1 cellular context compared by ENCODE assay signal in genomic region chr16:47779201-47780016, GRCh38.
TF ChIP-seq lines count a peak whose summit lies in the region.

No MANE protein-coding gene starts in this region.

TF ChIP-seq in IMR-90, 13 proteins besides CTCF, POLR2A, EP300 and RAD21 (continued from another document):
- TF ChIP-seq, protein P1, sequence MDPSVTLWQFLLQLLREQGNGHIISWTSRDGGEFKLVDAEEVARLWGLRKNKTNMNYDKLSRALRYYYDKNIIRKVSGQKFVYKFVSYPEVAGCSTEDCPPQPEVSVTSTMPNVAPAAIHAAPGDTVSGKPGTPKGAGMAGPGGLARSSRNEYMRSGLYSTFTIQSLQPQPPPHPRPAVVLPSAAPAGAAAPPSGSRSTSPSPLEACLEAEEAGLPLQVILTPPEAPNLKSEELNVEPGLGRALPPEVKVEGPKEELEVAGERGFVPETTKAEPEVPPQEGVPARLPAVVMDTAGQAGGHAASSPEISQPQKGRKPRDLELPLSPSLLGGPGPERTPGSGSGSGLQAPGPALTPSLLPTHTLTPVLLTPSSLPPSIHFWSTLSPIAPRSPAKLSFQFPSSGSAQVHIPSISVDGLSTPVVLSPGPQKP (IDR thresholded peaks at IDR 0.05; ENCODE audit: borderline replicate concordance, low read depth, low read length) = no peak
- TF ChIP-seq FOS (IDR thresholded peaks at IDR 0.05; ENCODE audit: low read depth, low read length) = no peak
- no peak for TF ChIP-seq RFX5 (IDR thresholded peaks at IDR 0.05; ENCODE audit: low read depth, low read length)
TF ChIP-seq in IMR-90: peak in this region for 2.
